Comparison of ENCODE assay signal across 1 cellular context in genomic region chr7:101814081-101814995, GRCh38.
A peak's percentile ranks its signal among the peaks of the same experiment; 100 is the strongest.
TF ChIP-seq lines count a peak whose summit lies in the region.

No MANE protein-coding gene starts in this region.

TF ChIP-seq in K562, 482 proteins besides CTCF, POLR2A, EP300 and RAD21 (continued from another document):
- TF ChIP-seq ZNF766 (CRISPR knock-in tag; conservative IDR thresholded peaks at IDR 0.05) (0 out of 2 replicates have a peak, but pooled peaks have one; percentile 13), MAZ (CRISPR knock-in tag; conservative IDR thresholded peaks at IDR 0.05 in 1 of 2, IDR thresholded peaks at IDR 0.05 in 1 of 2) (peak; percentile 27 to 91; a peak in 2 of 4 replicates), ZNF395 (CRISPR knock-in tag; IDR thresholded peaks at IDR 0.05) (0 out of 2 replicates have a peak, but pooled peaks have one; percentile 65), ADNP (tag; IDR thresholded peaks at IDR 0.05) (0 out of 2 replicates have a peak, but pooled peaks have one; percentile 56), HDAC8 (tag; IDR thresholded peaks at IDR 0.05) (0 out of 2 replicates have a peak, but pooled peaks have one; percentile 61), NR2C2 (CRISPR knock-in tag; IDR thresholded peaks at IDR 0.05) (no peak), NR2C2 (tag; IDR thresholded peaks at IDR 0.05) (peak; percentile 18; the same call in 1 of the 2 replicates), SOX6 (IDR thresholded peaks at IDR 0.05) (peak; percentile 52)
